ENCODE assay signal across 8 cellular contexts in genomic region chr1:204826970-204827369, GRCh38. TPM values are rescaled to one million over a fixed set of nuclear protein-coding genes. Genes with fewer than 3 reads are reported as not detected.
A peak's percentile ranks its signal among the peaks of the same experiment; 100 is the strongest.
DNase-seq lines count a peak whose midpoint lies in the region; ATAC-seq and TF ChIP-seq lines count a peak whose summit lies in the region.

No MANE protein-coding gene starts in this region.

- peaks cover 33% of the 10 kb centered on the region for H3K27me3 Mint-ChIP-seq in activated naive CD4-positive, alpha-beta T cell treated with anti-CD3 and anti-CD28 coated beads for 36 hours (ENCODE audit: low read depth)
- H3K27me3 Mint-ChIP-seq in natural killer cell (ENCODE audit: low read depth in 2 of 2): peaks cover 39 to 45% of the 10 kb centered on the region in 2 donors

- H3K4me1 Mint-ChIP-seq in activated naive CD4-positive, alpha-beta T cell treated with anti-CD3 and anti-CD28 coated beads for 36 hours (ENCODE audit: low read depth): peaks cover 5% of the 10 kb centered on the region
- H3K4me1 Mint-ChIP-seq in natural killer cell: peaks cover 0 to 14% of the 10 kb centered on the region in 2 donors

- no peak overlapping the region for H3K4me3 Mint-ChIP-seq in activated naive CD4-positive, alpha-beta T cell treated with anti-CD3 and anti-CD28 coated beads for 36 hours
- no peak overlapping the region for H3K4me3 Mint-ChIP-seq in natural killer cell

- H3K27ac Mint-ChIP-seq in activated naive CD4-positive, alpha-beta T cell treated with anti-CD3 and anti-CD28 coated beads for 36 hours: no peak overlapping the region
- H3K27ac Mint-ChIP-seq in natural killer cell: no peak overlapping the region

- no peaks in the 10 kb centered on the region for H3K9me3 Mint-ChIP-seq in activated naive CD4-positive, alpha-beta T cell treated with anti-CD3 and anti-CD28 coated beads for 36 hours
- no peaks in the 10 kb centered on the region for H3K9me3 Mint-ChIP-seq in natural killer cell

- ATAC-seq in stimulated activated naive CD8-positive, alpha-beta T cell treated with anti-CD3 and anti-CD28 coated beads, Interleukin-15, Interleukin-2, amounts not matched to agents 100 U/mL and 50 U/mL, for 24 hours: peak; percentile 42
- ATAC-seq in GM19035 (IDR thresholded peaks at IDR 0.05; ENCODE audit: unreplicated experiment) (no peak), GM21390 (IDR thresholded peaks at IDR 0.05; ENCODE audit: unreplicated experiment) (no peak), natural killer cell (no peak)

- peak; percentile 59 for DNase-seq in activated naive CD4-positive, alpha-beta T cell treated with anti-CD3 and anti-CD28 coated beads for 36 hours
- DNase-seq in activated naive CD4-positive, alpha-beta T cell treated with Interleukin-2 at 50 U/mL for 16 hours: no peak
- peak; percentile 25 for DNase-seq in M059J (ENCODE audit: low read depth)
- peak; percentile 36 for DNase-seq in epithelial cell of esophagus (ENCODE audit: low read depth)
- DNase-seq in stimulated activated naive CD8-positive, alpha-beta T cell treated with anti-CD3 and anti-CD28 coated beads, Interleukin-15, Interleukin-2, amounts not matched to agents 100 U/mL and 50 U/mL, for 24 hours: peak; percentile 41
- DNase-seq in natural killer cell: no peak

- CTCF ChIA-PET in activated naive CD4-positive, alpha-beta T cell treated with anti-CD3 and anti-CD28 coated beads for 36 hours (lab: Charles Lee): no interaction called here

- H3K36me3 Mint-ChIP-seq in activated naive CD4-positive, alpha-beta T cell treated with anti-CD3 and anti-CD28 coated beads for 36 hours (ENCODE audit: low read depth): no peaks in the 10 kb centered on the region
- no peaks in the 10 kb centered on the region for H3K36me3 Mint-ChIP-seq in natural killer cell

- intact Hi-C loops in activated naive CD4-positive, alpha-beta T cell treated with anti-CD3 and anti-CD28 coated beads for 36 hours (cut with micrococcal nuclease): loop anchor here (1.0 kb wide), 1 partner anchor 114 kb away; no protein-coding TSS in a partner anchor
- intact Hi-C loops in natural killer cell (cut with micrococcal nuclease): no loop called here

- H3K4me3 ChIP-seq in epithelial cell of esophagus (ENCODE audit: low read length): no peak overlapping the region

- TF ChIP-seq CTCF in epithelial cell of esophagus (IDR thresholded peaks at IDR 0.05; ENCODE audit: insufficient read depth, low read depth, low read length, missing control alignments) (peak; percentile 23), natural killer cell (IDR thresholded peaks at IDR 0.05) (no peak)

RNA-seq across cellular contexts. Expression of gene NFASC, which starts 43.7 kb away (rescaled TPM):
- under 1 TPM; 0.10 to 0.20 TPM for total RNA-seq in activated naive CD4-positive, alpha-beta T cell treated with anti-CD3 and anti-CD28 coated beads for 36 hours
- 17.6 and 24.1 TPM in 2 replicates for total RNA-seq in M059J (2014; rRNA removed; shearing (Covaris generic))
- under 1 TPM in 2 of 3 donors, not detected in 1; 0.09 to 0.27 TPM for total RNA-seq in natural killer cell

Comparison
In these comparisons a context has a peak if more than half of its experiments do, and no peak if none do; other contexts are left out.
1. DNase-seq: peak in activated naive CD4-positive, alpha-beta T cell treated with anti-CD3 and anti-CD28 coated beads for 36 hours (single experiment), M059J (single experiment), epithelial cell of esophagus (single experiment) and stimulated activated naive CD8-positive, alpha-beta T cell treated with anti-CD3 and anti-CD28 coated beads, Interleukin-15, Interleukin-2, amounts not matched to agents 100 U/mL and 50 U/mL, for 24 hours (single experiment); none in activated naive CD4-positive, alpha-beta T cell treated with Interleukin-2 at 50 U/mL for 16 hours (single experiment) and natural killer cell (single experiment).
2. RNA of gene NFASC, which starts 43.7 kb away (total RNA-seq): 17.6 to 24.1 TPM in M059J; 0.10 to 0.20 TPM in activated naive CD4-positive, alpha-beta T cell treated with anti-CD3 and anti-CD28 coated beads for 36 hours and 0.09 to 0.27 TPM in natural killer cell; every median in the first group is over 10 times any median in the second.